34 cellular contexts compared by ENCODE assay signal in genomic region chr4:167973513-167973912, GRCh38.
"Had no signal": no experiment of that assay in that cellular context is flagged by ENCODE, and none has a peak within 500 bp of the region (broad histone marks: within the 10 kb centered on the region; RNA-seq: fewer than 3 reads in every experiment).

No MANE protein-coding gene starts in this region.

- DNase-seq: Karpas-422, Kasumi-1, MG63, MM.1S, MV-4-11, NCI-H1048, NCI-H1092, NCI-H1092 treated with DMSO at 0.1 percent for 48 hours, NCI-H1105, NCI-H1105 treated with DMSO at 0.1 percent for 48 hours, NCI-H1417, NCI-H1417 treated with DMSO at 0.1 percent for 48 hours, NCI-H1436, NCI-H1436 treated with DMSO at 0.1 percent for 48 hours, NCI-H146, NCI-H1694, NCI-H1694 treated with DMSO at 0.1 percent for 48 hours, NCI-H187, NCI-H187 treated with DMSO at 0.1 percent for 48 hours, NCI-H1930, NCI-H2029, NCI-H2029 treated with DMSO at 0.1 percent for 48 hours, NCI-H2081, NCI-H2081 treated with DMSO at 0.1 percent for 48 hours, NCI-H2107, NCI-H2171, NCI-H2171 treated with DMSO at 0.1 percent for 48 hours, NCI-H2227 treated with DMSO at 0.1 percent for 48 hours, NCI-H226, NCI-H345, NCI-H446, NCI-H446 treated with DMSO at 0.1 percent for 48 hours, NCI-H510A, NCI-H510A treated with DMSO at 0.1 percent for 48 hours had no signal
